Comparison of ENCODE assay signal across 1 cellular context in genomic region chr10:116608683-116609594, GRCh38.
TF ChIP-seq lines count a peak whose summit lies in the region.

No MANE protein-coding gene starts in this region.

TF ChIP-seq in A549, 52 proteins besides CTCF, POLR2A, EP300 and RAD21:
- TF ChIP-seq USF2 (IDR thresholded peaks at IDR 0.05): no peak
- TF ChIP-seq JUN (IDR thresholded peaks at IDR 0.05): no peak
- TF ChIP-seq HEYL (CRISPR knock-in tag; IDR thresholded peaks at IDR 0.05): no peak
- no peak for TF ChIP-seq RNF2 (IDR thresholded peaks at IDR 0.05; ENCODE audit: borderline replicate concordance, low read depth)
